In the genomic region with DNA sequence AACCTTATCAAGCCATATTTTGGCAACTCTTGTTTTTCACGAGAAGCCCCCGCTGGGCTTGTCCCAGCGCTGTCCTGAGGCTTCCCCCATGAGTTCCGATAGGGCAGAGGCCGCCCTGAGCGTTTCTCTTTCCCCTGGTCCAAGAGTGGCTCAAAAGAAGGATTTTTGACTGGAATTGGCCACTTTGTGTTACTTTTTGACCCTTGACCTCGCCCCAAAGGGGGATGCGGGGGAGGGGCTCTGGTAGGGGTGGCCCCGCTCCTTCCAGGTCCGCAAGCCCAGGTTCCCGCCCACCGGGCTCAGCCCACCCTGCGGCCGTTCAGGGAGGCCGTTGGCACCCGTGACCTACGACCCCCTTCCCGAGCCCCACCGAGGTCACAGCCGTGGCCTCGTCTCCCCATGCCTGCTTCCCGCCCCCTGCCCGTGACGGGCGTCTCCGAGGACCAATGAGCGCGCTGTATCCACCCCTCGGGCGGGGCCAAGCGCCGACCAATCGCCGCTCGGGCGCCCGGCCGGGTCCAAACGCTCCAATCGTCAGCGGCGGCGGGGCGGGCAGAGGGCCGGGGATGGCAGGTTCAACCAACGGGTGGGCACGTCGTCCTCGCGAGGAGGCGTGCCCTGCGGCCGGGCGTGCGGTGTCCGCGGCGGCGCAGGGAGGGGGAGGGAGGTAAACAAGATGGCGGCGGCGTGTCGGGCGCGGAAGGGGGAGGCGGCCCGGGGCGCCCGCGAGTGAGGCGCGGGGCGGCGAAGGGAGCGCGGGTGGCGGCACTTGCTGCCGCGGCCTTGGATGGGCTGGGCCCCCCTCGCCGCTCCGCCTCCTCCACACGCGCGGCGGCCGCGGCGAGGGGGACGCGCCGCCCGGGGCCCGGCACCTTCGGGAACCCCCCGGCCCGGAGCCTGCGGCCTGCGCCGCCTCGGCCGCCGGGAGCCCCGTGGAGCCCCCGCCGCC, we compare ENCODE assay signal across 8 cellular contexts. TPM values are rescaled to one million over a fixed set of nuclear protein-coding genes. Genes with fewer than 3 reads are reported as not detected.
A peak's percentile ranks its signal among the peaks of the same experiment; 100 is the strongest.
DNase-seq lines count a peak whose midpoint lies in the region; ATAC-seq and TF ChIP-seq lines count a peak whose summit lies in the region.

A gene with protein sequence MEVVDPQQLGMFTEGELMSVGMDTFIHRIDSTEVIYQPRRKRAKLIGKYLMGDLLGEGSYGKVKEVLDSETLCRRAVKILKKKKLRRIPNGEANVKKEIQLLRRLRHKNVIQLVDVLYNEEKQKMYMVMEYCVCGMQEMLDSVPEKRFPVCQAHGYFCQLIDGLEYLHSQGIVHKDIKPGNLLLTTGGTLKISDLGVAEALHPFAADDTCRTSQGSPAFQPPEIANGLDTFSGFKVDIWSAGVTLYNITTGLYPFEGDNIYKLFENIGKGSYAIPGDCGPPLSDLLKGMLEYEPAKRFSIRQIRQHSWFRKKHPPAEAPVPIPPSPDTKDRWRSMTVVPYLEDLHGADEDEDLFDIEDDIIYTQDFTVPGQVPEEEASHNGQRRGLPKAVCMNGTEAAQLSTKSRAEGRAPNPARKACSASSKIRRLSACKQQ (plus strand): TSS at position 665 of the 949 bp plus-strand sequence. CDS start 1,136 bp downstream, outside the sequence.

- DNase-seq in DND-41, result peak; percentile 100
- peak; percentile 93 to 94 for DNase-seq in Kasumi-1 (lab: John Stamatoyannopoulos, UW)
- peak; percentile 95 for DNase-seq in RKO (ENCODE audit: low spot score)
- DNase-seq in activated T-helper 1 cell treated with anti-CD3 and anti-CD28 coated beads, Interleukin-2, amount 50 U/mL, for 16 hours (ENCODE audit: low read depth in 1 of 2, low spot score in 1 of 2), result peak; percentile 98 to 100
- DNase-seq in fibroblast of gingiva (ENCODE audit: low read depth), result peak; percentile 97
- DNase-seq in naive thymus-derived CD4-positive, alpha-beta T cell, result peak; percentile 98 to 100 (median 99)

- peak within 1 kb of the TSS; percentile 78 to 80 for H3K4me3 ChIP-seq in DND-41 (ENCODE audit: low read depth in 1 of 2, low read length in 2 of 2)
- peak within 1 kb of the TSS; percentile 81 for H3K4me3 ChIP-seq in naive thymus-derived CD4-positive, alpha-beta T cell (ENCODE audit: low read length)

- H2AFZ ChIP-seq in DND-41 (ENCODE audit: low read depth, low read length), result peak within 1 kb of the TSS; percentile 92

- POLR2A ChIA-PET in naive thymus-derived CD4-positive, alpha-beta T cell (lab: Charles Lee), result interaction anchor here (0.6 to 1.7 kb wide), 5 partner anchors 13 to 574 kb away, joined by 3 to 4 read pairs (median 3); no protein-coding TSS in a partner anchor

- H3K27me3 ChIP-seq in DND-41 (ENCODE audit: insufficient read depth, low read length, poor library complexity), result no peaks in the 10 kb centered on the region
- no peaks in the 10 kb centered on the region for H3K27me3 ChIP-seq in naive thymus-derived CD4-positive, alpha-beta T cell (ENCODE audit: control insufficient read depth in 2 of 2, insufficient read depth in 2 of 2, low read length in 2 of 2)

- TF ChIP-seq CTCF in DND-41 (IDR thresholded peaks at IDR 0.05; ENCODE audit: borderline replicate concordance, extremely low read depth, low read length, poor library complexity, severe bottlenecking), result no peak

- peaks cover 33% of the 10 kb centered on the region for H4K20me1 ChIP-seq in DND-41 (ENCODE audit: insufficient read depth, low read length)

- peaks cover 0 to 3% (median 0%) of the 10 kb centered on the region in 11 donors for H3K9me3 Mint-ChIP-seq in naive thymus-derived CD4-positive, alpha-beta T cell
- no peaks in the 10 kb centered on the region for H3K9me3 Mint-ChIP-seq in stimulated activated memory B cell treated with anti-CD40 and anti-IgM and Interleukin-4, amounts not matched to agents 10 μg/mL and 1 μg/mL and 100 μg/mL, for 72 hours

- H3K4me2 ChIP-seq in DND-41 (ENCODE audit: insufficient read depth, low read length), result peak within 1 kb of the TSS; percentile 98

- intact Hi-C loops in naive thymus-derived CD4-positive, alpha-beta T cell (cut with micrococcal nuclease), result loop anchor here (1.0 kb wide), 7 partner anchors 31 to 184 kb away; a partner anchor contains a TSS

- peak within 1 kb of the TSS; percentile 75 for H3K9ac ChIP-seq in DND-41 (ENCODE audit: low read depth, low read length)

- peaks cover 56% of the 10 kb centered on the region for H3K4me1 ChIP-seq in DND-41 (ENCODE audit: insufficient read depth, low read length)
- peaks cover 27 to 34% of the 10 kb centered on the region in 2 donors for H3K4me1 ChIP-seq in naive thymus-derived CD4-positive, alpha-beta T cell (ENCODE audit: control insufficient read depth in 2 of 2, insufficient read depth in 2 of 2, low read length in 2 of 2)

- peak within 1 kb of the TSS; percentile 85 to 94 (median 88) for H3K27ac Mint-ChIP-seq in naive thymus-derived CD4-positive, alpha-beta T cell
- peak within 1 kb of the TSS; percentile 92 for H3K27ac Mint-ChIP-seq in stimulated activated memory B cell treated with anti-CD40 and anti-IgM and Interleukin-4, amounts not matched to agents 10 μg/mL and 1 μg/mL and 100 μg/mL, for 72 hours

- CTCF ChIA-PET in naive thymus-derived CD4-positive, alpha-beta T cell (lab: Charles Lee), result interaction anchor here (0.7 to 1.9 kb wide), 2 partner anchors 93 to 270 kb away, joined by 3 to 6 read pairs; no protein-coding TSS in a partner anchor

- H3K4me1 Mint-ChIP-seq in naive thymus-derived CD4-positive, alpha-beta T cell, result peaks cover 15 to 45% (median 29%) of the 10 kb centered on the region in 7 donors
- H3K4me1 Mint-ChIP-seq in stimulated activated memory B cell treated with anti-CD40 and anti-IgM and Interleukin-4, amounts not matched to agents 10 μg/mL and 1 μg/mL and 100 μg/mL, for 72 hours, result peaks cover 27% of the 10 kb centered on the region

- peak within 1 kb of the TSS; percentile 92 to 98 (median 94) for H3K4me3 Mint-ChIP-seq in naive thymus-derived CD4-positive, alpha-beta T cell
- peak within 1 kb of the TSS; percentile 92 for H3K4me3 Mint-ChIP-seq in stimulated activated memory B cell treated with anti-CD40 and anti-IgM and Interleukin-4, amounts not matched to agents 10 μg/mL and 1 μg/mL and 100 μg/mL, for 72 hours

- H3K79me2 ChIP-seq in DND-41 (ENCODE audit: insufficient read depth, low read length), result peaks cover 45% of the 10 kb centered on the region

- H3K27me3 Mint-ChIP-seq in naive thymus-derived CD4-positive, alpha-beta T cell, result no peaks in the 10 kb centered on the region
- H3K27me3 Mint-ChIP-seq in stimulated activated memory B cell treated with anti-CD40 and anti-IgM and Interleukin-4, amounts not matched to agents 10 μg/mL and 1 μg/mL and 100 μg/mL, for 72 hours, result no peaks in the 10 kb centered on the region

- ATAC-seq in DND-41 (ENCODE audit: insufficient read depth, low read depth), result peak; percentile 98
- peak; percentile 76 for ATAC-seq in GM21825 (IDR thresholded peaks at IDR 0.05; ENCODE audit: unreplicated experiment)
- peak; percentile 97 for ATAC-seq in naive thymus-derived CD4-positive, alpha-beta T cell
- ATAC-seq in stimulated activated memory B cell treated with anti-CD40 and anti-IgM and Interleukin-4, amounts not matched to agents 10 μg/mL and 1 μg/mL and 100 μg/mL, for 72 hours, result peak; percentile 99

- H3K9me3 ChIP-seq in DND-41 (ENCODE audit: insufficient read depth, low read length, severe bottlenecking), result no peaks in the 10 kb centered on the region
- H3K9me3 ChIP-seq in naive thymus-derived CD4-positive, alpha-beta T cell (ENCODE audit: control insufficient read depth in 2 of 3, low read length in 3 of 3), result no peaks in the 10 kb centered on the region

- H3K36me3 ChIP-seq in DND-41 (ENCODE audit: insufficient read depth, low read length), result peaks cover 30% of the 10 kb centered on the region
- peaks cover 0 to 8% (median 0%) of the 10 kb centered on the region in 3 experiments for H3K36me3 ChIP-seq in naive thymus-derived CD4-positive, alpha-beta T cell (ENCODE audit: control insufficient read depth in 2 of 3, insufficient read depth in 3 of 3, low read length in 3 of 3)

- H3K36me3 Mint-ChIP-seq in naive thymus-derived CD4-positive, alpha-beta T cell, result peaks cover 0 to 9% (median 0%) of the 10 kb centered on the region in 5 donors
- no peaks in the 10 kb centered on the region for H3K36me3 Mint-ChIP-seq in stimulated activated memory B cell treated with anti-CD40 and anti-IgM and Interleukin-4, amounts not matched to agents 10 μg/mL and 1 μg/mL and 100 μg/mL, for 72 hours

- peak within 1 kb of the TSS; percentile 97 for H3K27ac ChIP-seq in DND-41 (ENCODE audit: low read length)
- peak within 1 kb of the TSS; percentile 74 for H3K27ac ChIP-seq in naive thymus-derived CD4-positive, alpha-beta T cell (ENCODE audit: low read depth, low read length)

RNA-seq across cellular contexts. Expression of the gene that starts here (rescaled TPM):
- 10 to 100 TPM; 67.7 to 91.3 (median 71.6) TPM for total RNA-seq in naive thymus-derived CD4-positive, alpha-beta T cell
- 10 to 100 TPM; 13.9 to 28.9 TPM for polyA plus RNA-seq in naive thymus-derived CD4-positive, alpha-beta T cell

Comparison
In these comparisons a context has a peak if more than half of its experiments do, and no peak if none do; other contexts are left out.
1. Peak in every context shown above with its lines: DNase-seq, ATAC-seq, H3K4me3 ChIP-seq and H3K27ac ChIP-seq.